In the genomic region with DNA sequence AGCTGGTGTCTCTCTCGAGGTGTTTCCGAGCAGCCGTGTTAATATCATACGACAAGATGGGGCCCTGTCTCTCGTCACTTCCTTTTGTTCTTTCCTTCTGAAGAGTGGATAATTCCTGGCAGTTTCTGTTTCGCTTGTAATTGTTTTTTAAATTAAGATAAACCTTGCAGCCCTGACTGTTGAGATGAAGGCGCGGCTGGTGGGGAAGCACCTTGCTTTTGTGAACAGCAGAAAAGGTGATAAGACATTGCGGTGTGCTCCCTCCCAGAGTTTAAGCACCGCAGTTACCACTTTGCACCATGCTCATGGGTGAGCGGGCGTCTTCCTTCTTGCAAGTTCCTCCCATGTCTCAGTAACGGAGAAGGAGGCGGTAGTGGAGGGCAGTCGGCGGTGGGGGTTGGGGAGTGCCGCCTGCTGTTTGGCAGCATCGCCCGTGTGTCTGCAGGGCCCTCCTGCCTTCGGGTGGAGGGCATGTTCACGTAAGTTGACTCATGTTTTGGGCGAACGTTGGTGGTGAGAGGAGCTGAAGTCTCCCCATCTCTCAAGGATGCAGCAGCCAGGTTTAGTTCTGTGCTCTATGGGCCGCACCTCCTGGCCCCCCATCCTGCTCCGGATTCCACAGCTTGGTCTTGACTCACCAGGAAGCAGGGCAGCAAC, we compare ENCODE assay signal across 9 cellular contexts.
DNase-seq lines count a peak whose midpoint lies in the region; ATAC-seq lines count a peak whose summit lies in the region.
"Had no signal": no experiment of that assay in that cellular context is flagged by ENCODE, and none has a peak within 500 bp of the region (broad histone marks: within the 10 kb centered on the region; RNA-seq: fewer than 3 reads in every experiment).

No MANE protein-coding gene starts in this region.

- H3K36me3 ChIP-seq in naive thymus-derived CD4-positive, alpha-beta T cell (ENCODE audit: control insufficient read depth in 2 of 3, insufficient read depth in 3 of 3, low read length in 3 of 3) = no peaks in the 10 kb centered on the region
- H3K36me3 ChIP-seq: thyroid gland had no signal

- POLR2A ChIA-PET in naive thymus-derived CD4-positive, alpha-beta T cell (lab: Charles Lee) = interaction anchor here (1.3 kb wide), 1 partner anchor 219 kb away, joined by 7 read pairs; no protein-coding TSS in a partner anchor

- H3K4me1 Mint-ChIP-seq in naive thymus-derived CD4-positive, alpha-beta T cell = peaks cover 0 to 21% (median 15%) of the 10 kb centered on the region in 7 donors

- H3K27ac ChIP-seq in naive thymus-derived CD4-positive, alpha-beta T cell (ENCODE audit: low read depth, low read length) = peak overlapping the region; percentile 54
- H3K27ac ChIP-seq: thyroid gland had no signal

- H3K9me3 ChIP-seq in naive thymus-derived CD4-positive, alpha-beta T cell (ENCODE audit: control insufficient read depth in 2 of 3, low read length in 3 of 3) = no peaks in the 10 kb centered on the region
- H3K9me3 ChIP-seq: thyroid gland had no signal

- ATAC-seq in naive thymus-derived CD4-positive, alpha-beta T cell = peak; percentile 52

- intact Hi-C loops in naive thymus-derived CD4-positive, alpha-beta T cell (cut with micrococcal nuclease) = no loop called here

- peak overlapping the region; percentile 83 to 96 (median 94) for H3K27ac Mint-ChIP-seq in naive thymus-derived CD4-positive, alpha-beta T cell

- no peaks in the 10 kb centered on the region for H3K27me3 ChIP-seq in naive thymus-derived CD4-positive, alpha-beta T cell (ENCODE audit: control insufficient read depth in 2 of 2, insufficient read depth in 2 of 2, low read length in 2 of 2)
- H3K27me3 ChIP-seq: thyroid gland had no signal

- H3K4me3 Mint-ChIP-seq in naive thymus-derived CD4-positive, alpha-beta T cell = peak overlapping the region; percentile 76 to 92 (median 87)

- peak overlapping the region; percentile 58 for H3K4me3 ChIP-seq in naive thymus-derived CD4-positive, alpha-beta T cell (ENCODE audit: low read length)
- H3K4me3 ChIP-seq: thyroid gland had no signal

- H3K9me3 Mint-ChIP-seq in naive thymus-derived CD4-positive, alpha-beta T cell = peaks cover 0 to 6% (median 0%) of the 10 kb centered on the region in 11 donors

- DNase-seq in T-helper 22 cell (ENCODE audit: low read depth) (peak; percentile 16), NCI-H2196 treated with DMSO at 0.1 percent for 48 hours (lab: John Stamatoyannopoulos, UW; ENCODE audit: unreplicated experiment) (no peak), ecto neural progenitor cell (ENCODE audit: low spot score) (no peak), NCI-H345 (lab: John Stamatoyannopoulos, UW) (no peak), AG08396 (ENCODE audit: low spot score) (no peak)
- DNase-seq in activated effector memory CD4-positive, alpha-beta T cell treated with anti-CD3 and anti-CD28 coated beads, Interleukin-2, amount 50 U/mL, for 16 hours = peak; percentile 76
- DNase-seq in naive thymus-derived CD4-positive, alpha-beta T cell = peak in 8 of 9 donors; percentile 34 to 80 (median 58)
- DNase-seq in stimulated activated CD8-positive, alpha-beta memory T cell treated with anti-CD3 and anti-CD28 coated beads, Interleukin-7, amount 100 ng/mL, for 4 hours (ENCODE audit: low read depth in 2 of 2) = peak; percentile 27 to 31
- DNase-seq: thyroid gland had no signal

- peaks cover 0 to 12% (median 0%) of the 10 kb centered on the region in 5 donors for H3K36me3 Mint-ChIP-seq in naive thymus-derived CD4-positive, alpha-beta T cell

- CTCF ChIA-PET in naive thymus-derived CD4-positive, alpha-beta T cell (lab: Charles Lee) = no interaction called here

- peaks cover 0 to 5% (median 0%) of the 10 kb centered on the region in 5 donors for H3K27me3 Mint-ChIP-seq in naive thymus-derived CD4-positive, alpha-beta T cell

- H3K4me1 ChIP-seq in naive thymus-derived CD4-positive, alpha-beta T cell (ENCODE audit: control insufficient read depth in 2 of 2, insufficient read depth in 2 of 2, low read length in 2 of 2) = peaks cover 10% of the 10 kb centered on the region in 2 donors
- H3K4me1 ChIP-seq: thyroid gland had no signal

Comparison
In these comparisons a context has a peak if more than half of its experiments do, and no peak if none do; other contexts are left out.
1. DNase-seq: peak in T-helper 22 cell (single experiment), activated effector memory CD4-positive, alpha-beta T cell treated with anti-CD3 and anti-CD28 coated beads, Interleukin-2, amount 50 U/mL, for 16 hours (single experiment), naive thymus-derived CD4-positive, alpha-beta T cell (8 of 9) and stimulated activated CD8-positive, alpha-beta memory T cell treated with anti-CD3 and anti-CD28 coated beads, Interleukin-7, amount 100 ng/mL, for 4 hours (2 of 2); none in NCI-H2196 treated with DMSO at 0.1 percent for 48 hours (single experiment), ecto neural progenitor cell (single experiment), NCI-H345 (single experiment) and AG08396 (single experiment).